In genomic region chr3:124630994-124631393, GRCh38 we compare ENCODE assay signal across 1 cellular context.
TF ChIP-seq lines count a peak whose summit lies in the region.

No MANE protein-coding gene starts in this region.

TF ChIP-seq in K562, 482 proteins besides CTCF, POLR2A, EP300 and RAD21 (continued from another document):
- no peak for TF ChIP-seq PRPF4 (IDR thresholded peaks at IDR 0.05; ENCODE audit: insufficient read depth, low read depth, low read length, poor library complexity, severe bottlenecking)
TF ChIP-seq in K562: peak in this region for 0.
